Comparison of ENCODE assay signal across 8 cellular contexts in the genomic region with DNA sequence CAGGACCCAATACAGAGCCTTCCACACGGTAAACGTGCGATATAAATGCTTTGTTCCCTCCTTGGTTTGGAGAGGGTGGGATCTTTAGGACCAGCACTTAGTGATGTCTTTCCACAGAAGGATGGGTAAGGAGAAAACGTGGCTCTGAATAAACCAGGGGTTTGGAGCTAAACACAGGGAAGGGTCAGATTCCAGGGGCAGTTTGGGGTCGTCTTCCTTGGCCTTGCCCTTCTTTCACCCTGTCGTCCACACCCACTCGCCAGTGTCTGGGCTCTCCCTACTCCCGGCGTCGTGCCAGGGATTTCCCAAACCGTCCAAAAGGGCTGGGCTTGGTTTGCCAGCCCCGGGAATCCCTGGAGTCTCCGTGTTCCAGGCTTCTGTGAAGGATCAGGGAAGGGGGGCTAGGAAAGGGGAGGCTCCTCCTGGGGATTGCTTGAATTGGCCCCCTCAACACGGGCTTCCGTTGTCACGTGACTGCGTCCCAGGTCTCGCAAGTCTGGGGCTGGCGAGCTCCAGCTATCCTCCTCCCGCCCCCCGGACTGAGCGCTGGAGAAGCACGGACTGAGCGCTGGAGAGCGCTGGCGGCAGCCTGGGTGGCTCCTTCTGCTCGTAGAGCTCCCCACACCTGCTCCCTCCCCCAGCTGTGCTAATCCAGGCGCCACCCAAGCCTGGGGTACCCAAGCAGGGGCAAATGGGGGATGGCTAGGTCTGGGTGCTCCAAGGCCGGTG. TPM values are rescaled to one million over a fixed set of nuclear protein-coding genes. Genes with fewer than 3 reads are reported as not detected.
DNase-seq lines count a peak whose midpoint lies in the region; ATAC-seq and TF ChIP-seq lines count a peak whose summit lies in the region.

No MANE protein-coding gene starts in this region.

- no peak for TF ChIP-seq CTCF in neutrophil (IDR thresholded peaks at IDR 0.05)

- H3K9me3 Mint-ChIP-seq in activated CD4-positive, alpha-beta T cell treated with anti-CD3 and anti-CD28 coated beads, Interleukin-2, amount 10 ng/mL, durations not matched to agents 24 days and 14 days = no peaks in the 10 kb centered on the region

- 4 to 5% (median 5%) methylated on average over 29 of the region's 29 CpGs for WGBS in adipose tissue, 3 donors

- H3K27me3 Mint-ChIP-seq in activated CD4-positive, alpha-beta T cell treated with anti-CD3 and anti-CD28 coated beads, Interleukin-2, amount 10 ng/mL, durations not matched to agents 24 days and 14 days = no peaks in the 10 kb centered on the region

- H3K4me3 ChIP-seq in neutrophil (ENCODE audit: low read depth in 1 of 2, low read length in 1 of 2) = peak overlapping the region; percentile 61 to 93

- no peaks in the 10 kb centered on the region for H3K9me3 ChIP-seq in neutrophil

- no peaks in the 10 kb centered on the region for H3K36me3 ChIP-seq in neutrophil

- no peaks in the 10 kb centered on the region for H3K36me3 Mint-ChIP-seq in activated CD4-positive, alpha-beta T cell treated with anti-CD3 and anti-CD28 coated beads, Interleukin-2, amount 10 ng/mL, durations not matched to agents 24 days and 14 days (ENCODE audit: low read depth)

- peak overlapping the region; percentile 84 for H3K27ac Mint-ChIP-seq in activated CD4-positive, alpha-beta T cell treated with anti-CD3 and anti-CD28 coated beads, Interleukin-2, amount 10 ng/mL, durations not matched to agents 24 days and 14 days

- no peaks in the 10 kb centered on the region for H3K27me3 ChIP-seq in neutrophil

- peaks cover 68% of the 10 kb centered on the region for H3K4me1 Mint-ChIP-seq in activated CD4-positive, alpha-beta T cell treated with anti-CD3 and anti-CD28 coated beads, Interleukin-2, amount 10 ng/mL, durations not matched to agents 24 days and 14 days

- intact Hi-C loops in activated CD4-positive, alpha-beta T cell treated with anti-CD3 and anti-CD28 coated beads, Interleukin-2, amount 10 ng/mL, durations not matched to agents 24 days and 14 days (cut with micrococcal nuclease) = loop anchor here (2.0 kb wide), 1 partner anchor 39 kb away; a partner anchor contains a TSS
- intact Hi-C loops in Right ventricle myocardium superior (cut with DNase I) = no loop called here

- H3K4me3 Mint-ChIP-seq in activated CD4-positive, alpha-beta T cell treated with anti-CD3 and anti-CD28 coated beads, Interleukin-2, amount 10 ng/mL, durations not matched to agents 24 days and 14 days = peak overlapping the region; percentile 65

- DNase-seq in activated CD4-positive, alpha-beta T cell treated with anti-CD3 and anti-CD28 coated beads, Interleukin-2, amount 10 ng/mL, durations not matched to agents 24 days and 14 days = no peak
- DNase-seq in activated CD4-positive, alpha-beta T cell treated with anti-CD3 and anti-CD28 coated beads, Interleukin-2, amount 50 U/mL, for 1 hour = no peak
- DNase-seq in NCI-H2196 treated with DMSO at 0.1 percent for 48 hours (lab: John Stamatoyannopoulos, UW; ENCODE audit: unreplicated experiment) = peak; percentile 68
- DNase-seq in Right ventricle myocardium superior = peak; percentile 93

- ATAC-seq in HG02571 (IDR thresholded peaks at IDR 0.05; ENCODE audit: unreplicated experiment) (peak; percentile 6), Right ventricle myocardium superior (ENCODE audit: poor library complexity) (peak; percentile 31), HG03139 (IDR thresholded peaks at IDR 0.05; ENCODE audit: unreplicated experiment) (no peak)

- H3K4me1 ChIP-seq in neutrophil (ENCODE audit: control insufficient read depth in 1 of 2, insufficient read depth in 1 of 2, low read depth in 1 of 2, low read length in 1 of 2) = peaks cover 72 to 76% of the 10 kb centered on the region in 2 experiments

- H3K27ac ChIP-seq in adipose tissue (ENCODE audit: low read depth, low read length) = peak overlapping the region; percentile 100
- peak overlapping the region; percentile 95 for H3K27ac ChIP-seq in neutrophil

RNA-seq across cellular contexts. Expression of a gene that starts 9.5 kb away (rescaled TPM):
- 0.58 and 0.64 TPM in 2 replicates for total RNA-seq in activated CD4-positive, alpha-beta T cell treated with anti-CD3 and anti-CD28 coated beads, Interleukin-2, amount 10 ng/mL, durations not matched to agents 24 days and 14 days
- polyA plus RNA-seq in adipose tissue = under 1 TPM; 0.56 to 0.71 (median 0.58) TPM
- not detected for total RNA-seq in Right ventricle myocardium superior

RNA-seq across cellular contexts. Expression of a gene that starts 38.7 kb away (rescaled TPM):
- 85.0 and 85.1 TPM in 2 replicates for total RNA-seq in activated CD4-positive, alpha-beta T cell treated with anti-CD3 and anti-CD28 coated beads, Interleukin-2, amount 10 ng/mL, durations not matched to agents 24 days and 14 days
- 100 to 1,000 TPM; 111 to 356 (median 181) TPM for polyA plus RNA-seq in adipose tissue
- 106 TPM for total RNA-seq in Right ventricle myocardium superior

RNA-seq across cellular contexts. Expression of a gene that starts 49.0 kb away (rescaled TPM):
- total RNA-seq in activated CD4-positive, alpha-beta T cell treated with anti-CD3 and anti-CD28 coated beads, Interleukin-2, amount 10 ng/mL, durations not matched to agents 24 days and 14 days = not detected in 2 replicates
- polyA plus RNA-seq in adipose tissue = 1 to 10 TPM in 1 of 3 donors, not detected in 2; 1.3 TPM
- total RNA-seq in Right ventricle myocardium superior = not detected

RNA-seq across cellular contexts. Expression of a gene that starts 53.4 kb away (rescaled TPM):
- not detected in 2 replicates for total RNA-seq in activated CD4-positive, alpha-beta T cell treated with anti-CD3 and anti-CD28 coated beads, Interleukin-2, amount 10 ng/mL, durations not matched to agents 24 days and 14 days
- not detected for polyA plus RNA-seq in adipose tissue
- total RNA-seq in Right ventricle myocardium superior = not detected

Comparison
In these comparisons a context has a peak if more than half of its experiments do, and no peak if none do; other contexts are left out.
1. DNase-seq: peak in NCI-H2196 treated with DMSO at 0.1 percent for 48 hours (single experiment) and Right ventricle myocardium superior (single experiment); none in activated CD4-positive, alpha-beta T cell treated with anti-CD3 and anti-CD28 coated beads, Interleukin-2, amount 10 ng/mL, durations not matched to agents 24 days and 14 days (single experiment) and activated CD4-positive, alpha-beta T cell treated with anti-CD3 and anti-CD28 coated beads, Interleukin-2, amount 50 U/mL, for 1 hour (single experiment).